In the genomic region with DNA sequence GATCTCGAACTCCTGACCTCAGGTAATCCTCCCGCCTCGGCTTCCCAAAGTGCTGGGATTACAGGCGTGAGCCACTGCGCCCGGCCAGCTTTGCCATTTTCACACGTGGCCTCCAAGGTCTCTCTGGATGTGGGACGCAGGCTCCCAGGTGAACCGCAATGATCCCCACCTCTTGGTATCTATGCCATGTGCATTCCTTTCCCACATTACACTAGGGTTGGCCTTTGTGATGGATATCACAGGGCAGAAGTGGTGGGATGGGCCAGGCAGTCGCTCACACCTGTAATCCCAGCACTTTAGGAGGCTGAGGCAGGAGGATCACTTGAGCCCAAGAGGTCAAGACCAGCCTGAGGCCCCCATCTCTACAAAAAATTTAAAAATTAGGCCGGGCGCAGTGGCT, we compare ENCODE assay signal across 24 cellular contexts. TPM values are rescaled to one million over a fixed set of nuclear protein-coding genes. Genes with fewer than 3 reads are reported as not detected.
DNase-seq lines count a peak whose midpoint lies in the region; ATAC-seq, FAIRE-seq and TF ChIP-seq lines count a peak whose summit lies in the region.
"Had no signal": no experiment of that assay in that cellular context is flagged by ENCODE, and none has a peak within 500 bp of the region (broad histone marks: within the 10 kb centered on the region; RNA-seq: fewer than 3 reads in every experiment).

No MANE protein-coding gene starts in this region.

- H3K27ac ChIP-seq in mesenchymal stem cell (ENCODE audit: low read length, poor library complexity, severe bottlenecking) (no peak overlapping the region), stomach (peak overlapping the region; percentile 13 to 88 (median 81)), pancreas (peak overlapping the region in 1 of 4 donors; percentile 74), hepatocyte (no peak overlapping the region)
- H3K27ac ChIP-seq in naive thymus-derived CD4-positive, alpha-beta T cell (ENCODE audit: low read depth, low read length), result no peak overlapping the region
- H3K27ac ChIP-seq: GM23248 had no signal

- H4K20me1 ChIP-seq in hepatocyte (ENCODE audit: insufficient read depth, poor library complexity, severe bottlenecking), result no peaks in the 10 kb centered on the region

- 93% methylated on average over 10 of the region's 12 CpGs for WGBS in mesenchymal stem cell
- WGBS in stomach, 5 donors, result 85 to 94% (median 91%) methylated on average over 11 to 12 of the region's 12 CpGs
- WGBS in pancreas, 2 donors, result 78 to 83% methylated on average over 12 of the region's 12 CpGs
- WGBS in hepatocyte (ENCODE audit: low lambda C conversion rate, missing lambda C conversion rate), result 93% methylated on average over 12 of the region's 12 CpGs

- CTCF ChIA-PET in WTC11 (lab: Charles Lee), result interaction anchor here (1.2 kb wide), 1 partner anchor 216 kb away, joined by 4 read pairs; a partner anchor contains a TSS
- CTCF ChIA-PET in naive thymus-derived CD4-positive, alpha-beta T cell (lab: Charles Lee), result interaction anchor here (0.7 to 1.1 kb wide), 2 partner anchors 18 to 65 kb away, joined by 8 read pairs; no protein-coding TSS in a partner anchor

- H3K4me1 Mint-ChIP-seq in WTC11, result peaks cover 2% of the 10 kb centered on the region; the same call in 1 of the 2 replicates
- H3K4me1 Mint-ChIP-seq in naive thymus-derived CD4-positive, alpha-beta T cell, result peaks cover 0 to 4% (median 3%) of the 10 kb centered on the region in 7 donors

- H3K14ac ChIP-seq in mesenchymal stem cell (ENCODE audit: low read length in 2 of 2), result no peak overlapping the region

- H3K9ac ChIP-seq in mesenchymal stem cell (ENCODE audit: low read length), result no peak overlapping the region
- H3K9ac ChIP-seq: GM23248 had no signal

- ATAC-seq in WTC11, result peak; percentile 48; the same call in 1 of the 2 replicates
- no peak for ATAC-seq in pancreas
- no peak for ATAC-seq in naive thymus-derived CD4-positive, alpha-beta T cell
- ATAC-seq: HCT116 had no signal

- H3K36me3 ChIP-seq in H7 (replicated peaks; ENCODE audit: control insufficient read depth, insufficient read depth, low read length), result no peaks in the 10 kb centered on the region
- H3K36me3 ChIP-seq in mesenchymal stem cell (ENCODE audit: control insufficient read depth in 1 of 2, insufficient read depth in 2 of 2, low read depth in 1 of 2, low read length in 2 of 2), result no peaks in the 10 kb centered on the region
- H3K36me3 ChIP-seq in stomach, result no peaks in the 10 kb centered on the region
- no peaks in the 10 kb centered on the region for H3K36me3 ChIP-seq in pancreas
- no peaks in the 10 kb centered on the region for H3K36me3 ChIP-seq in naive thymus-derived CD4-positive, alpha-beta T cell (ENCODE audit: control insufficient read depth in 2 of 3, insufficient read depth in 3 of 3, low read length in 3 of 3)
- H3K36me3 ChIP-seq in hepatocyte (replicated peaks; ENCODE audit: insufficient read depth, low read depth), result no peaks in the 10 kb centered on the region

- no peaks in the 10 kb centered on the region for H3K9me2 ChIP-seq in hepatocyte (replicated peaks; ENCODE audit: insufficient read depth)

- H2BK15ac ChIP-seq in mesenchymal stem cell (ENCODE audit: low read depth, poor library complexity, severe bottlenecking), result no peak overlapping the region

- intact Hi-C loops in stomach (cut with DNase I; ENCODE audit: low total_unique reads) (no loop called here), pancreas (cut with DNase I) (no loop called here)
- intact Hi-C loops in naive thymus-derived CD4-positive, alpha-beta T cell (cut with micrococcal nuclease), result no loop called here

- no peaks in the 10 kb centered on the region for H3K9me3 Mint-ChIP-seq in WTC11
- no peaks in the 10 kb centered on the region for H3K9me3 Mint-ChIP-seq in naive thymus-derived CD4-positive, alpha-beta T cell
- H3K9me3 Mint-ChIP-seq: CD4-positive, alpha-beta memory T cell had no signal

- no peak for FAIRE-seq in pancreas (lab: Jason Lieb, UNC)
- FAIRE-seq: G401.6, GM12892, GM19239, H54 had no signal

- no peak overlapping the region for H3K23ac ChIP-seq in mesenchymal stem cell (ENCODE audit: low read length in 2 of 2)

- no peak overlapping the region for H3K4me3 Mint-ChIP-seq in WTC11
- H3K4me3 Mint-ChIP-seq in naive thymus-derived CD4-positive, alpha-beta T cell, result no peak overlapping the region
- H3K4me3 Mint-ChIP-seq: CD4-positive, alpha-beta memory T cell had no signal

- H3K4me3 ChIP-seq in H7 (ENCODE audit: insufficient read depth, low read depth, low read length) (no peak overlapping the region), mesenchymal stem cell (ENCODE audit: insufficient read depth in 1 of 2, low read depth in 1 of 2, low read length in 2 of 2) (no peak overlapping the region), stomach (no peak overlapping the region), pancreas (no peak overlapping the region), hepatocyte (no peak overlapping the region)
- H3K4me3 ChIP-seq in naive thymus-derived CD4-positive, alpha-beta T cell (ENCODE audit: low read length), result no peak overlapping the region
- H3K4me3 ChIP-seq: GM23248 had no signal

- H4K91ac ChIP-seq in mesenchymal stem cell (ENCODE audit: low read length), result peak overlapping the region; percentile 50

- H3K27ac Mint-ChIP-seq in WTC11, result no peak overlapping the region
- no peak overlapping the region for H3K27ac Mint-ChIP-seq in naive thymus-derived CD4-positive, alpha-beta T cell
- H3K27ac Mint-ChIP-seq: CD4-positive, alpha-beta memory T cell had no signal

- no peak overlapping the region for H2BK120ac ChIP-seq in mesenchymal stem cell (ENCODE audit: low read depth, low read length)

- H3K27me3 Mint-ChIP-seq in WTC11 (ENCODE audit: low read depth), result peaks cover 4% of the 10 kb centered on the region
- peaks cover 0 to 6% (median 4%) of the 10 kb centered on the region in 5 donors for H3K27me3 Mint-ChIP-seq in naive thymus-derived CD4-positive, alpha-beta T cell

- H3K9me3 ChIP-seq in mesenchymal stem cell (ENCODE audit: control insufficient read depth, low read length) (no peaks in the 10 kb centered on the region), stomach (no peaks in the 10 kb centered on the region), pancreas (no peaks in the 10 kb centered on the region), hepatocyte (ENCODE audit: low read depth) (no peaks in the 10 kb centered on the region)
- H3K9me3 ChIP-seq in naive thymus-derived CD4-positive, alpha-beta T cell (ENCODE audit: control insufficient read depth in 2 of 3, low read length in 3 of 3), result no peaks in the 10 kb centered on the region

- no peak overlapping the region for H2BK5ac ChIP-seq in mesenchymal stem cell (ENCODE audit: low read depth, low read length, poor library complexity, severe bottlenecking)

- no peak overlapping the region for H3K4me2 ChIP-seq in mesenchymal stem cell (ENCODE audit: low read length, poor library complexity, severe bottlenecking)
- no peak overlapping the region for H3K4me2 ChIP-seq in hepatocyte

- no peak overlapping the region for H3K4ac ChIP-seq in mesenchymal stem cell (ENCODE audit: low read depth in 1 of 2, low read length in 2 of 2)

- TF ChIP-seq EP300 in stomach (IDR thresholded peaks at IDR 0.05), result no peak

- H2AK5ac ChIP-seq in mesenchymal stem cell (ENCODE audit: low read length, severe bottlenecking), result no peak overlapping the region

- no peaks in the 10 kb centered on the region for H3K79me2 ChIP-seq in hepatocyte

- H3K4me1 ChIP-seq in mesenchymal stem cell (ENCODE audit: control insufficient read depth, insufficient read depth, low read depth, low read length) (peaks cover 8% of the 10 kb centered on the region), stomach (peaks cover 19 to 51% (median 33%) of the 10 kb centered on the region in 4 donors), pancreas (peaks cover 26 to 36% (median 33%) of the 10 kb centered on the region in 3 donors), hepatocyte (ENCODE audit: insufficient read depth) (peaks cover 8% of the 10 kb centered on the region)
- no peaks in the 10 kb centered on the region for H3K4me1 ChIP-seq in naive thymus-derived CD4-positive, alpha-beta T cell (ENCODE audit: control insufficient read depth in 2 of 2, insufficient read depth in 2 of 2, low read length in 2 of 2)

- H3K18ac ChIP-seq in mesenchymal stem cell (ENCODE audit: low read depth in 1 of 2, low read length in 2 of 2), result no peak overlapping the region

- TF ChIP-seq POLR2A in stomach (IDR thresholded peaks at IDR 0.05), result no peak

- no peak for TF ChIP-seq CTCF in WTC11 (IDR thresholded peaks at IDR 0.05)
- TF ChIP-seq CTCF in stomach (IDR thresholded peaks at IDR 0.05), result no peak
- TF ChIP-seq CTCF in pancreas (IDR thresholded peaks at IDR 0.05), result no peak
- no peak for TF ChIP-seq CTCF in hepatocyte (IDR thresholded peaks at IDR 0.05; ENCODE audit: poor library complexity)

- H4K8ac ChIP-seq in mesenchymal stem cell (ENCODE audit: low read length), result no peak overlapping the region

- DNase-seq in H7 (peak; percentile 48), WTC11 (ENCODE audit: low spot score) (no peak), mesenchymal stem cell (no peak), stomach (no peak), pancreas (no peak), NCI-H526 treated with DMSO at 0.1 percent for 48 hours (lab: John Stamatoyannopoulos, UW) (no peak), hepatocyte (ENCODE audit: low spot score) (no peak)
- DNase-seq in naive thymus-derived CD4-positive, alpha-beta T cell, result no peak
- DNase-seq: C1 segment of cervical spinal cord; Calu3; CD4-positive, alpha-beta memory T cell; COR-L47; DMS53; DMS79 treated with DMSO at 0.1 percent for 48 hours; GM23248 had no signal

- H3K36me3 Mint-ChIP-seq in WTC11, result no peaks in the 10 kb centered on the region
- H3K36me3 Mint-ChIP-seq in naive thymus-derived CD4-positive, alpha-beta T cell, result no peaks in the 10 kb centered on the region
- H3K36me3 Mint-ChIP-seq: CD4-positive, alpha-beta memory T cell had no signal

- no peaks in the 10 kb centered on the region for H3K79me1 ChIP-seq in mesenchymal stem cell (replicated peaks; ENCODE audit: low read length, poor library complexity, severe bottlenecking)

- no peak overlapping the region for H2BK12ac ChIP-seq in mesenchymal stem cell (ENCODE audit: low read length in 2 of 2)

- H3K27me3 ChIP-seq in H7 (ENCODE audit: control insufficient read depth, insufficient read depth, low read length) (no peaks in the 10 kb centered on the region), mesenchymal stem cell (ENCODE audit: control insufficient read depth in 1 of 2, insufficient read depth in 1 of 2, low read length in 2 of 2) (no peaks in the 10 kb centered on the region), stomach (no peaks in the 10 kb centered on the region), pancreas (no peaks in the 10 kb centered on the region), hepatocyte (no peaks in the 10 kb centered on the region)
- H3K27me3 ChIP-seq in naive thymus-derived CD4-positive, alpha-beta T cell (ENCODE audit: control insufficient read depth in 2 of 2, insufficient read depth in 2 of 2, low read length in 2 of 2), result no peaks in the 10 kb centered on the region

- H2AFZ ChIP-seq in mesenchymal stem cell (ENCODE audit: low read depth, low read length) (no peak overlapping the region), hepatocyte (no peak overlapping the region)
- H2AFZ ChIP-seq: GM23248 had no signal

- POLR2A ChIA-PET in WTC11 (lab: Charles Lee), result no interaction called here
- POLR2A ChIA-PET in naive thymus-derived CD4-positive, alpha-beta T cell (lab: Charles Lee), result no interaction called here

RNA-seq across cellular contexts. Expression of a gene that starts 22.4 kb away (rescaled TPM):
- 0.35 TPM in 1 of 2 replicates, not detected in the other for total RNA-seq in H7 (2014; rRNA removed; shearing (Covaris generic))
- 0.21 to 0.44 TPM (median 0.26 TPM) in 3 replicates for total RNA-seq in WTC11 (2021)
- polyA plus RNA-seq in mesenchymal stem cell (2013, experiment 1 of 2), result not detected
- not detected for polyA plus RNA-seq in mesenchymal stem cell (2013, experiment 2 of 2)
- total RNA-seq in stomach, result not detected
- not detected for polyA plus RNA-seq in stomach
- total RNA-seq in pancreas, result under 1 TPM in 1 of 6 donors, not detected in 5; 0.51 TPM
- not detected for polyA plus RNA-seq in pancreas
- not detected for total RNA-seq in naive thymus-derived CD4-positive, alpha-beta T cell
- not detected for polyA plus RNA-seq in naive thymus-derived CD4-positive, alpha-beta T cell
- not detected in 2 replicates for total RNA-seq in hepatocyte
- not detected in 2 replicates for polyA plus RNA-seq in hepatocyte
- total RNA-seq: A172; A673; Calu3; CD4-positive, alpha-beta memory T cell; Daoy; GM23248 had no signal
- polyA plus RNA-seq: BJ; CD4-positive, alpha-beta memory T cell; GM23248 had no signal

RNA-seq across cellular contexts. Expression of a gene that starts 25.3 kb away (rescaled TPM):
- total RNA-seq in H7 (2014; rRNA removed; shearing (Covaris generic)), result 6.1 and 8.2 TPM in 2 replicates
- total RNA-seq in WTC11 (2021) (9.9 to 11.5 TPM (median 10.1 TPM) in 3 replicates), stomach (10 to 100 TPM in 2 of 5 donors, 1 to 10 TPM in 2, not detected in 1; 7.0 to 54.5 (median 11.1) TPM), pancreas (10 to 100 TPM in 4 of 6 donors, 1 to 10 TPM in 2; 6.5 to 29.7 (median 12.6) TPM), hepatocyte (2.4 TPM in 2 replicates)
- polyA plus RNA-seq in mesenchymal stem cell (2013, experiment 1 of 2), result 0.12 TPM
- 0.10 TPM for polyA plus RNA-seq in mesenchymal stem cell (2013, experiment 2 of 2)
- polyA plus RNA-seq in stomach (1 to 10 TPM; 7.2 to 7.5 (median 7.2) TPM), pancreas (10 to 100 TPM in 1 of 2 donors, 1 to 10 TPM in 1; 7.7 to 12.7 TPM), hepatocyte (4.3 and 5.2 TPM in 2 replicates)
- total RNA-seq in naive thymus-derived CD4-positive, alpha-beta T cell, result under 1 TPM in 1 of 5 experiments, not detected in 4; 0.17 TPM
- polyA plus RNA-seq in naive thymus-derived CD4-positive, alpha-beta T cell, result not detected
- total RNA-seq: Daoy, GM23248 had no signal
- polyA plus RNA-seq: GM23248 had no signal

RNA-seq across cellular contexts. Expression of a gene that starts 31.0 kb away (rescaled TPM):
- 0.18 and 0.24 TPM in 2 replicates for total RNA-seq in H7 (2014; rRNA removed; shearing (Covaris generic))
- total RNA-seq in WTC11 (2021) (1.3 to 2.2 TPM (median 1.3 TPM) in 3 replicates), stomach (10 to 100 TPM in 2 of 5 donors, under 1 TPM in 1, not detected in 2; 0.73 to 14.3 (median 10.7) TPM), pancreas (1 to 10 TPM in 4 of 6 donors, under 1 TPM in 2; 0.73 to 4.6 (median 1.9) TPM), hepatocyte (0.40 and 0.57 TPM in 2 replicates)
- polyA plus RNA-seq in mesenchymal stem cell (2013, experiment 1 of 2), result not detected
- polyA plus RNA-seq in mesenchymal stem cell (2013, experiment 2 of 2), result not detected
- polyA plus RNA-seq in stomach (1 to 10 TPM in 1 of 3 donors, under 1 TPM in 1, not detected in 1; 0.62 to 4.0 TPM), pancreas (1 to 10 TPM; 1.9 to 3.8 TPM), hepatocyte (0.52 and 1.3 TPM in 2 replicates)
- not detected for total RNA-seq in naive thymus-derived CD4-positive, alpha-beta T cell
- polyA plus RNA-seq in naive thymus-derived CD4-positive, alpha-beta T cell, result not detected
- total RNA-seq: A172; A673; CD4-positive, alpha-beta memory T cell; Daoy; GM23248 had no signal
- polyA plus RNA-seq: BJ; CD4-positive, alpha-beta memory T cell; GM23248 had no signal

RNA-seq across cellular contexts. Expression of a gene that starts 33.1 kb away (rescaled TPM):
- 31.5 and 40.0 TPM in 2 replicates for total RNA-seq in H7 (2014; rRNA removed; shearing (Covaris generic))
- total RNA-seq in WTC11 (2021) (38.7 to 48.5 TPM (median 47.7 TPM) in 3 replicates), stomach (100 to 1,000 TPM in 1 of 5 donors, 10 to 100 TPM in 4; 22.0 to 320 (median 23.9) TPM), pancreas (10 to 100 TPM; 26.6 to 53.8 (median 36.3) TPM), hepatocyte (39.6 and 44.2 TPM in 2 replicates)
- 37.6 TPM for polyA plus RNA-seq in mesenchymal stem cell (2013, experiment 1 of 2)
- polyA plus RNA-seq in mesenchymal stem cell (2013, experiment 2 of 2), result 34.7 TPM
- polyA plus RNA-seq in stomach (10 to 100 TPM; 65.8 to 74.5 (median 68.5) TPM), pancreas (10 to 100 TPM; 59.7 to 91.8 TPM), hepatocyte (84.6 and 122 TPM in 2 replicates)
- total RNA-seq in naive thymus-derived CD4-positive, alpha-beta T cell, result 10 to 100 TPM; 16.7 to 53.1 (median 22.5) TPM
- polyA plus RNA-seq in naive thymus-derived CD4-positive, alpha-beta T cell, result 10 to 100 TPM; 25.5 to 30.9 TPM

RNA-seq across cellular contexts. Expression of a gene that starts 37.3 kb away (rescaled TPM):
- 4.5 and 4.6 TPM in 2 replicates for total RNA-seq in H7 (2014; rRNA removed; shearing (Covaris generic))
- total RNA-seq in WTC11 (2021) (4.4 to 5.4 TPM (median 5.2 TPM) in 3 replicates), stomach (10 to 100 TPM in 1 of 5 donors, 1 to 10 TPM in 4; 4.7 to 26.8 (median 8.8) TPM), pancreas (1 to 10 TPM; 5.3 to 9.6 (median 6.5) TPM), hepatocyte (1.1 and 4.2 TPM in 2 replicates)
- 0.98 TPM for polyA plus RNA-seq in mesenchymal stem cell (2013, experiment 1 of 2)
- polyA plus RNA-seq in mesenchymal stem cell (2013, experiment 2 of 2), result 1.00 TPM
- polyA plus RNA-seq in stomach (10 to 100 TPM; 11.1 to 44.9 (median 29.3) TPM), pancreas (10 to 100 TPM; 16.2 to 40.9 TPM), hepatocyte (1.9 and 3.6 TPM in 2 replicates)
- total RNA-seq in naive thymus-derived CD4-positive, alpha-beta T cell, result under 1 TPM in 2 of 5 experiments, not detected in 3; 0.12 to 0.21 TPM
- polyA plus RNA-seq in naive thymus-derived CD4-positive, alpha-beta T cell, result under 1 TPM; 0.12 to 0.65 TPM
- total RNA-seq: GM23248 had no signal

Comparison
In these comparisons a context has a peak if more than half of its experiments do, and no peak if none do; other contexts are left out.
1. H3K27ac ChIP-seq: peak in stomach (5 of 5); none in mesenchymal stem cell (single experiment), naive thymus-derived CD4-positive, alpha-beta T cell (single experiment) and hepatocyte (single experiment).